10 cellular contexts compared by ENCODE assay signal in the genomic region with DNA sequence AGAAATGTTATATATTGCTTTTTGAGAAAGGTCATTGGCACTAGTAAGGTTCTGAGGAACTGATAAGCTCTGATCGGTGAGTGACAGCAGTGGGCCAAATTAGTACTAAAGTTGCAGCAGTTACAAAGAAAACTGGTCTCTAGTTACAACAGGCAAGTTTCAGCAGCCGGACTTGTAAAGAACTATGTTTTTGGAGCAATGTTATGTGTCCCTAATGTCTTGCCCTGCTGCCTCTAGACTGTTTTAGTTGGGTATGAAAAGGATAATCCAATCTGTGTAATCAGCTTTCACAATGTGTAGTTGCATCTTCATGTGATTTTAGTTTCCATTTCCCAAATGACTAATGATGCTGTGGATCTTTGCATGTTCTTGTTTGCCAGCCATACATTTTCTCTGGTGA.
DNase-seq lines count a peak whose midpoint lies in the region; ATAC-seq and TF ChIP-seq lines count a peak whose summit lies in the region.
"Had no signal": no experiment of that assay in that cellular context is flagged by ENCODE, and none has a peak within 500 bp of the region (broad histone marks: within the 10 kb centered on the region; RNA-seq: fewer than 3 reads in every experiment).

No MANE protein-coding gene starts in this region.

- peak overlapping the region; percentile 79 for H3K27ac Mint-ChIP-seq in activated naive CD8-positive, alpha-beta T cell
- no peak overlapping the region for H3K27ac Mint-ChIP-seq in GM23338

- ATAC-seq in GM18499 (IDR thresholded peaks at IDR 0.05; ENCODE audit: insufficient read depth, unreplicated experiment) (peak; percentile 56), GM21360 (IDR thresholded peaks at IDR 0.05; ENCODE audit: unreplicated experiment) (peak; percentile 58), HG03108 (IDR thresholded peaks at IDR 0.05; ENCODE audit: unreplicated experiment) (peak; percentile 70), Right ventricle myocardium inferior (no peak), GM21515 (IDR thresholded peaks at IDR 0.05; ENCODE audit: unreplicated experiment) (no peak), GM23338 (no peak)

- no peaks in the 10 kb centered on the region for H3K27me3 ChIP-seq in GM23338 (ENCODE audit: insufficient read depth)

- H3K36me3 ChIP-seq in GM23338 (ENCODE audit: insufficient read depth) = no peaks in the 10 kb centered on the region

- H3K4me3 Mint-ChIP-seq in activated naive CD8-positive, alpha-beta T cell = no peak overlapping the region
- no peak overlapping the region for H3K4me3 Mint-ChIP-seq in GM23338
- H3K4me3 Mint-ChIP-seq: neural crest cell had no signal

- no peaks in the 10 kb centered on the region for H3K79me2 ChIP-seq in GM23338 (replicated peaks; ENCODE audit: insufficient read depth)

- no peaks in the 10 kb centered on the region for H3K9me2 ChIP-seq in GM23338 (ENCODE audit: insufficient read depth)

- peaks cover 82% of the 10 kb centered on the region for H3K4me1 Mint-ChIP-seq in activated naive CD8-positive, alpha-beta T cell (ENCODE audit: low read depth)
- peaks cover 6% of the 10 kb centered on the region; the same call in 2 of the 3 replicates for H3K4me1 Mint-ChIP-seq in GM23338
- H3K4me1 Mint-ChIP-seq: neural crest cell had no signal

- no peak for DNase-seq in NK-92 treated with Interleukin-12 subunit alpha and Interleukin-12 subunit beta, amount 100 ng/mL, for 24 hours (lab: John Stamatoyannopoulos, UW)
- DNase-seq in Right ventricle myocardium inferior (ENCODE audit: missing footprints) = no peak
- no peak for DNase-seq in GM23338 (ENCODE audit: low spot score)
- DNase-seq: NCI-H774 had no signal

- no peaks in the 10 kb centered on the region for H4K20me1 ChIP-seq in GM23338 (replicated peaks; ENCODE audit: insufficient read depth)

- no peaks in the 10 kb centered on the region for H3K4me1 ChIP-seq in GM23338 (ENCODE audit: insufficient read depth)

- no peaks in the 10 kb centered on the region for H3F3A ChIP-seq in GM23338 (replicated peaks; ENCODE audit: low read depth)

- no peak overlapping the region for H3K27ac ChIP-seq in GM23338 (ENCODE audit: low read depth)

- H3K9me3 Mint-ChIP-seq in activated naive CD8-positive, alpha-beta T cell (ENCODE audit: low read depth) = no peaks in the 10 kb centered on the region
- no peaks in the 10 kb centered on the region for H3K9me3 Mint-ChIP-seq in GM23338
- H3K9me3 Mint-ChIP-seq: neural crest cell had no signal

- H3K27me3 Mint-ChIP-seq in activated naive CD8-positive, alpha-beta T cell = no peaks in the 10 kb centered on the region
- H3K27me3 Mint-ChIP-seq in GM23338 (ENCODE audit: insufficient read depth, low read depth, poor library complexity) = no peaks in the 10 kb centered on the region

- peaks cover 2% of the 10 kb centered on the region for H3K36me3 Mint-ChIP-seq in activated naive CD8-positive, alpha-beta T cell
- H3K36me3 Mint-ChIP-seq in GM23338 (ENCODE audit: low read depth) = no peaks in the 10 kb centered on the region

- no peak overlapping the region for H3K4me3 ChIP-seq in GM23338

- H2AFZ ChIP-seq in GM23338 = no peak overlapping the region

- no peak for TF ChIP-seq CTCF in GM23338 (conservative IDR thresholded peaks at IDR 0.05; ENCODE audit: low read depth in 2 of 2)

- no peak overlapping the region for H3K4me2 ChIP-seq in GM23338

- intact Hi-C loops in Right ventricle myocardium inferior (cut with DNase I) = no loop called here

TF ChIP-seq in GM23338, 12 proteins besides CTCF, POLR2A, EP300 and RAD21:
- no peak for TF ChIP-seq ZNF114 (CRISPR knock-in tag; IDR thresholded peaks at IDR 0.05)
- TF ChIP-seq POLR2AphosphoS5 (IDR thresholded peaks at IDR 0.05; ENCODE audit: low read depth) = no peak
- TF ChIP-seq NANOG (IDR thresholded peaks at IDR 0.05; ENCODE audit: borderline replicate concordance) = no peak
- no peak for TF ChIP-seq JUNB (IDR thresholded peaks at IDR 0.05; ENCODE audit: unreplicated experiment)
- TF ChIP-seq, protein P1, sequence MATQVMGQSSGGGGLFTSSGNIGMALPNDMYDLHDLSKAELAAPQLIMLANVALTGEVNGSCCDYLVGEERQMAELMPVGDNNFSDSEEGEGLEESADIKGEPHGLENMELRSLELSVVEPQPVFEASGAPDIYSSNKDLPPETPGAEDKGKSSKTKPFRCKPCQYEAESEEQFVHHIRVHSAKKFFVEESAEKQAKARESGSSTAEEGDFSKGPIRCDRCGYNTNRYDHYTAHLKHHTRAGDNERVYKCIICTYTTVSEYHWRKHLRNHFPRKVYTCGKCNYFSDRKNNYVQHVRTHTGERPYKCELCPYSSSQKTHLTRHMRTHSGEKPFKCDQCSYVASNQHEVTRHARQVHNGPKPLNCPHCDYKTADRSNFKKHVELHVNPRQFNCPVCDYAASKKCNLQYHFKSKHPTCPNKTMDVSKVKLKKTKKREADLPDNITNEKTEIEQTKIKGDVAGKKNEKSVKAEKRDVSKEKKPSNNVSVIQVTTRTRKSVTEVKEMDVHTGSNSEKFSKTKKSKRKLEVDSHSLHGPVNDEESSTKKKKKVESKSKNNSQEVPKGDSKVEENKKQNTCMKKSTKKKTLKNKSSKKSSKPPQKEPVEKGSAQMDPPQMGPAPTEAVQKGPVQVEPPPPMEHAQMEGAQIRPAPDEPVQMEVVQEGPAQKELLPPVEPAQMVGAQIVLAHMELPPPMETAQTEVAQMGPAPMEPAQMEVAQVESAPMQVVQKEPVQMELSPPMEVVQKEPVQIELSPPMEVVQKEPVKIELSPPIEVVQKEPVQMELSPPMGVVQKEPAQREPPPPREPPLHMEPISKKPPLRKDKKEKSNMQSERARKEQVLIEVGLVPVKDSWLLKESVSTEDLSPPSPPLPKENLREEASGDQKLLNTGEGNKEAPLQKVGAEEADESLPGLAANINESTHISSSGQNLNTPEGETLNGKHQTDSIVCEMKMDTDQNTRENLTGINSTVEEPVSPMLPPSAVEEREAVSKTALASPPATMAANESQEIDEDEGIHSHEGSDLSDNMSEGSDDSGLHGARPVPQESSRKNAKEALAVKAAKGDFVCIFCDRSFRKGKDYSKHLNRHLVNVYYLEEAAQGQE (IDR thresholded peaks at IDR 0.05; ENCODE audit: unreplicated experiment) = no peak
- no peak for TF ChIP-seq ZNF331 (CRISPR knock-in tag; IDR thresholded peaks at IDR 0.05; ENCODE audit: low read depth)

Comparison
In these comparisons a context has a peak if more than half of its experiments do, and no peak if none do; other contexts are left out.
1. ATAC-seq: peak in GM18499 (single experiment), GM21360 (single experiment) and HG03108 (single experiment); none in Right ventricle myocardium inferior (single experiment), GM21515 (single experiment) and GM23338 (single experiment).